17 cellular contexts compared by ENCODE assay signal in genomic region chrX:17743913-17744312, GRCh38.
"Had no signal": no experiment of that assay in that cellular context is flagged by ENCODE, and none has a peak within 500 bp of the region (broad histone marks: within the 10 kb centered on the region; RNA-seq: fewer than 3 reads in every experiment).

No MANE protein-coding gene starts in this region.

- DNase-seq: activated CD4-positive, alpha-beta T cell treated with anti-CD3 and anti-CD28 coated beads, Interleukin-2, amount 50 U/mL, for 48 hours; activated gamma-delta T cell treated with Interleukin-2 at 50 U/mL for 16 hours; activated T-cell treated with anti-CD3 and anti-CD28 coated beads for 4 hours; adrenal gland; dorsolateral prefrontal cortex; glutamatergic neuron; left lung; T-helper 2 cell had no signal

- H3K36me3 Mint-ChIP-seq: activated naive CD4-positive, alpha-beta T cell treated with anti-CD3 and anti-CD28 coated beads, Interleukin-2, amount 50 U/mL, for 72 hours had no signal

- H3K27ac Mint-ChIP-seq: activated naive CD4-positive, alpha-beta T cell treated with anti-CD3 and anti-CD28 coated beads, Interleukin-2, amount 50 U/mL, for 72 hours; activated T-helper 1 cell treated with anti-CD3 and anti-CD28 coated beads, Interleukin-12 subunit alpha, Interleukin-12 subunit beta, Interleukin-2, Interleukin-4 antibody, amounts not matched to agents 30 ng/mL and 10 ng/mL and 1 ng/mL, durations not matched to agents 14 hours and 24 hours and 36 hours; progenitor cell of endocrine pancreas; stimulated activated naive CD8-positive, alpha-beta T cell treated with anti-CD3 and anti-CD28 coated beads, Interleukin-15, Interleukin-2, amounts not matched to agents 100 ng/mL and 50 ng/mL, for 24 hours had no signal

- FAIRE-seq: keratinocyte, urothelium cell line had no signal

- H3K27me3 Mint-ChIP-seq: stimulated activated naive CD8-positive, alpha-beta T cell treated with anti-CD3 and anti-CD28 coated beads, Interleukin-15, Interleukin-2, amounts not matched to agents 100 ng/mL and 50 ng/mL, for 24 hours had no signal

- H3K9me3 Mint-ChIP-seq: activated naive CD4-positive, alpha-beta T cell treated with anti-CD3 and anti-CD28 coated beads, Interleukin-2, amount 50 U/mL, for 72 hours; activated T-helper 1 cell treated with anti-CD3 and anti-CD28 coated beads, Interleukin-12 subunit alpha, Interleukin-12 subunit beta, Interleukin-2, Interleukin-4 antibody, amounts not matched to agents 30 ng/mL and 10 ng/mL and 1 ng/mL, durations not matched to agents 14 hours and 24 hours and 36 hours; neural crest cell; stimulated activated naive CD8-positive, alpha-beta T cell treated with anti-CD3 and anti-CD28 coated beads, Interleukin-15, Interleukin-2, amounts not matched to agents 100 ng/mL and 50 ng/mL, for 24 hours had no signal

- H3K4me3 ChIP-seq: adrenal gland, dorsolateral prefrontal cortex, left lung, right atrium auricular region, tibial nerve had no signal

- H3K4me3 Mint-ChIP-seq: activated T-helper 1 cell treated with anti-CD3 and anti-CD28 coated beads, Interleukin-12 subunit alpha, Interleukin-12 subunit beta, Interleukin-2, Interleukin-4 antibody, amounts not matched to agents 30 ng/mL and 10 ng/mL and 1 ng/mL, durations not matched to agents 14 hours and 24 hours and 36 hours; neural crest cell; stimulated activated naive CD8-positive, alpha-beta T cell treated with anti-CD3 and anti-CD28 coated beads, Interleukin-15, Interleukin-2, amounts not matched to agents 100 ng/mL and 50 ng/mL, for 24 hours had no signal
